Comparison of ENCODE assay signal across 8 cellular contexts in genomic region chr22:41237707-41238569, GRCh38. TPM values are rescaled to one million over a fixed set of nuclear protein-coding genes. Genes with fewer than 3 reads are reported as not detected.
DNase-seq lines count a peak whose midpoint lies in the region; ATAC-seq and TF ChIP-seq lines count a peak whose summit lies in the region.

No MANE protein-coding gene starts in this region.

- no peak overlapping the region for H2BK120ac ChIP-seq in H9 (ENCODE audit: low read depth, low read length, poor library complexity, severe bottlenecking)

- H2BK12ac ChIP-seq in H9 (ENCODE audit: insufficient read length, low read depth, low read length): no peak overlapping the region

- H3K9me3 Mint-ChIP-seq in H9: no peaks in the 10 kb centered on the region

- H3K23me2 ChIP-seq in H9 (ENCODE audit: insufficient read length, low read depth, low read length, poor library complexity, severe bottlenecking): no peaks in the 10 kb centered on the region

- H4K91ac ChIP-seq in H9 (ENCODE audit: insufficient read length, low read depth, low read length): no peak overlapping the region

- H3K4me2 ChIP-seq in H9 (ENCODE audit: insufficient read depth, insufficient read length, low read length): no peak overlapping the region

- H4K5ac ChIP-seq in H9 (ENCODE audit: insufficient read length, low read depth, low read length): peak overlapping the region; percentile 34

- no peak overlapping the region for H3K18ac ChIP-seq in H9 (ENCODE audit: insufficient read length, low read depth, low read length)

- ATAC-seq in GM18868 (IDR thresholded peaks at IDR 0.05; ENCODE audit: unreplicated experiment): no peak

- H2AFZ ChIP-seq in H9 (ENCODE audit: low read length): no peak overlapping the region

- DNase-seq in ELR (ENCODE audit: low read depth) (peak; percentile 64), H9 (peak; percentile 77), NCI-H2196 (lab: John Stamatoyannopoulos, UW; ENCODE audit: unreplicated experiment) (peak; percentile 85), epithelial cell of prostate (ENCODE audit: low read depth, low spot score) (no peak), mucosa of gallbladder (ENCODE audit: low spot score) (peak; percentile 71)
- peak; percentile 48 for DNase-seq in activated CD8-positive, alpha-beta memory T cell treated with anti-CD3 and anti-CD28 coated beads, Interleukin-2, amount 50 U/mL, for 1 hour (ENCODE audit: extremely low read depth)
- DNase-seq in stimulated activated CD8-positive, alpha-beta memory T cell treated with anti-CD3 and anti-CD28 coated beads, Interleukin-4, amount 100 ng/mL, for 48 hours: peak; percentile 85

- H2BK15ac ChIP-seq in H9 (ENCODE audit: low read depth, low read length): no peak overlapping the region

- H3K56ac ChIP-seq in H9 (ENCODE audit: insufficient read length, low read depth, low read length): no peak overlapping the region

- no peak overlapping the region for H3T11ph ChIP-seq in H9 (ENCODE audit: low read length)

- H3K36me3 Mint-ChIP-seq in H9 (ENCODE audit: insufficient read depth in 1 of 3, low read depth in 3 of 3): no peaks in the 10 kb centered on the region

- H4K8ac ChIP-seq in H9 (replicated peaks; ENCODE audit: insufficient read length, low read depth, low read length): no peak overlapping the region

- no peaks in the 10 kb centered on the region for H3K79me2 ChIP-seq in H9 (ENCODE audit: insufficient read depth, low read length)

- H3K27ac ChIP-seq in H9 (ENCODE audit: insufficient read length, low read depth, low read length) (no peak overlapping the region), epithelial cell of prostate (peak overlapping the region; percentile 47)

- H2AK5ac ChIP-seq in H9 (ENCODE audit: insufficient read length, low read length): no peak overlapping the region

- H3K27ac Mint-ChIP-seq in H9: no peak overlapping the region

- peaks cover 5% of the 10 kb centered on the region for H3K27me3 Mint-ChIP-seq in H9 (ENCODE audit: low read depth)

- peaks cover 14% of the 10 kb centered on the region in 2 experiments for H3K4me1 Mint-ChIP-seq in H9

- no peak overlapping the region for H3K9ac ChIP-seq in H9 (ENCODE audit: extremely low read depth, insufficient read length, low read length)

- peak overlapping the region in 1 of 2 experiments; percentile 42; a peak in 2 of 5 replicates for H3K4me3 Mint-ChIP-seq in H9

- H3K23ac ChIP-seq in H9 (ENCODE audit: insufficient read length, low read depth, low read length): no peak overlapping the region

- H4K20me1 ChIP-seq in H9 (ENCODE audit: control insufficient read depth, insufficient read depth, insufficient read length): no peaks in the 10 kb centered on the region

- H3K79me1 ChIP-seq in H9 (ENCODE audit: insufficient read depth, low read depth, low read length, poor library complexity, severe bottlenecking): no peaks in the 10 kb centered on the region

- H3K27me3 ChIP-seq in H9 (ENCODE audit: insufficient read depth, low read length): no peaks in the 10 kb centered on the region

- H3K4me1 ChIP-seq in H9 (ENCODE audit: insufficient read depth, low read length): no peaks in the 10 kb centered on the region

- no peak overlapping the region for H2BK20ac ChIP-seq in H9 (ENCODE audit: low read depth, low read length, poor library complexity, severe bottlenecking)

- H2BK5ac ChIP-seq in H9 (ENCODE audit: insufficient read length, low read length): no peak overlapping the region

- no peaks in the 10 kb centered on the region for H3K9me3 ChIP-seq in H9 (ENCODE audit: control insufficient read depth, low read depth, low read length)

- no CpG with 5 or more reads among the region's 97 CpGs for WGBS in H9 (ENCODE audit: extremely low coverage, insufficient read length, low lambda C conversion rate)

- peak overlapping the region; percentile 30; the same call in 1 of the 2 replicates for H3K14ac ChIP-seq in H9 (ENCODE audit: insufficient read depth, low read length)

- TF ChIP-seq CTCF in H9 (conservative IDR thresholded peaks at IDR 0.05): peak; percentile 80; the same call in 2 of the 3 replicates

- no peak overlapping the region for H3K4ac ChIP-seq in H9 (ENCODE audit: low read depth, low read length)

RNA-seq across cellular contexts. Expression of gene CHADL, which starts 2.8 kb away (rescaled TPM):
- total RNA-seq in H9 (2021) (1.3 and 1.6 TPM in 2 replicates), mucosa of gallbladder (5.4 TPM)

RNA-seq across cellular contexts. Expression of gene L3MBTL2, which starts 32.8 kb away (rescaled TPM):
- total RNA-seq in H9 (2021) (33.6 and 34.9 TPM in 2 replicates), mucosa of gallbladder (28.3 TPM)

RNA-seq across cellular contexts. Expression of gene RANGAP1, which starts 48.0 kb away (rescaled TPM):
- total RNA-seq in H9 (2021): 130 and 139 TPM in 2 replicates
- 85.6 TPM for total RNA-seq in mucosa of gallbladder
